Comparison of ENCODE assay signal across 15 cellular contexts in genomic region chr16:52552643-52553042, GRCh38. TPM values are rescaled to one million over a fixed set of nuclear protein-coding genes. Genes with fewer than 3 reads are reported as not detected.
DNase-seq lines count a peak whose midpoint lies in the region; ATAC-seq, FAIRE-seq and TF ChIP-seq lines count a peak whose summit lies in the region.
"Had no signal": no experiment of that assay in that cellular context is flagged by ENCODE, and none has a peak within 500 bp of the region (broad histone marks: within the 10 kb centered on the region; RNA-seq: fewer than 3 reads in every experiment).

No MANE protein-coding gene starts in this region.

- no peak for TF ChIP-seq EP300 in A549 (IDR thresholded peaks at IDR 0.05)
- no peak for TF ChIP-seq EP300 in transverse colon (IDR thresholded peaks at IDR 0.05; ENCODE audit: low read depth)

- no peak overlapping the region for H3K9ac ChIP-seq in keratinocyte (ENCODE audit: control insufficient read depth, extremely low read depth, insufficient read depth, low read length)

- dilution Hi-C loops in keratinocyte (cut with MboI; ENCODE audit: extremely low pct_ligation_motif_present, low sequenced_read_pairs): no loop called here

- H3K79me2 ChIP-seq in keratinocyte (ENCODE audit: control insufficient read depth, insufficient read depth, low read length): no peaks in the 10 kb centered on the region

- H2AFZ ChIP-seq in keratinocyte (ENCODE audit: control insufficient read depth, low read length): no peak overlapping the region

- H3K27me3 ChIP-seq in keratinocyte (ENCODE audit: control insufficient read depth, extremely low read depth, insufficient read depth, low read length) (peaks cover 10% of the 10 kb centered on the region), transverse colon (peaks cover 3% of the 10 kb centered on the region)

- H3K4me1 ChIP-seq in A549 (peaks cover 22% of the 10 kb centered on the region), keratinocyte (ENCODE audit: control insufficient read depth, extremely low read depth, insufficient read depth, low read length) (peaks cover 7% of the 10 kb centered on the region), transverse colon (peaks cover 0 to 49% (median 17%) of the 10 kb centered on the region in 4 donors)

- no peak overlapping the region for H3K27ac ChIP-seq in A549
- no peak overlapping the region for H3K27ac ChIP-seq in keratinocyte (ENCODE audit: control insufficient read depth, insufficient read depth, low read length)
- peak overlapping the region in 1 of 4 donors; percentile 35 for H3K27ac ChIP-seq in transverse colon
- H3K27ac ChIP-seq: suprapubic skin had no signal

- intact Hi-C loops in transverse colon (cut with DNase I; ENCODE audit: low total_unique reads): no loop called here

- H3K4me3 ChIP-seq in A549: no peak overlapping the region
- H3K4me3 ChIP-seq in keratinocyte (ENCODE audit: control insufficient read depth in 2 of 3, extremely low read depth in 1 of 3, insufficient read depth in 2 of 3, low read depth in 1 of 3, low read length in 3 of 3): no peak overlapping the region
- H3K4me3 ChIP-seq in transverse colon: no peak overlapping the region
- H3K4me3 ChIP-seq: suprapubic skin had no signal

- DNase-seq in A549 (ENCODE audit: low read depth in 1 of 2, low spot score in 1 of 2) (peak in 1 of 2 experiments; percentile 27), NCI-H1092 treated with DMSO at 0.1 percent for 48 hours (lab: John Stamatoyannopoulos, UW) (peak; percentile 96), NCI-H526 treated with DMSO at 0.1 percent for 48 hours (lab: John Stamatoyannopoulos, UW) (peak; percentile 31), keratinocyte (ENCODE audit: low read depth, low spot score) (peak; percentile 32), transverse colon (no peak), GM13976 (ENCODE audit: low spot score) (no peak), ureter (ENCODE audit: low spot score) (no peak)
- DNase-seq: amygdala; cortex of kidney; IMR-90; posterior cingulate gyrus; stimulated activated CD4-positive, alpha-beta T cell treated with anti-CD3 and anti-CD28 coated beads, Interleukin-15, amount 100 ng/mL, for 24 hours had no signal

- no peak for TF ChIP-seq RAD21 in A549 (conservative IDR thresholded peaks at IDR 0.05 in 1 of 2, IDR thresholded peaks at IDR 0.05 in 1 of 2)

- in situ Hi-C loops in transverse colon (cut with MboI; ENCODE audit: low pct_ligation_motif_present in 1 of 4, low pct_unique_long_range_greater_than_20kb in 1 of 4, low sequenced_read_pairs in 3 of 4): no loop called here
- in situ Hi-C loops in GM13976 (cut with MboI; ENCODE audit: low sequenced_read_pairs, unreplicated experiment): no loop called here

- POLR2A ChIA-PET in A549 (lab: Yijun Ruan, JAX): no interaction called here

- ATAC-seq in A549: no peak
- no peak for ATAC-seq in GM18505 (IDR thresholded peaks at IDR 0.05; ENCODE audit: unreplicated experiment)
- ATAC-seq: Panc1 had no signal

- WGBS in A549 (ENCODE audit: missing lambda C conversion rate): 3% methylated on average over 5 of the region's 5 CpGs
- 50 to 55% methylated on average over 5 of the region's 5 CpGs for WGBS in transverse colon (ENCODE audit: low coverage in 1 of 2), 2 donors

- FAIRE-seq in A549 (lab: Jason Lieb, UNC) (no peak), keratinocyte (lab: Jason Lieb, UNC) (peak; percentile 74)

- H4K20me1 ChIP-seq in keratinocyte (ENCODE audit: control insufficient read depth, extremely low read depth, insufficient read depth, low read length): no peaks in the 10 kb centered on the region

- H3K9me1 ChIP-seq in keratinocyte (ENCODE audit: control insufficient read depth, extremely low read depth, insufficient read depth, low read length): no peaks in the 10 kb centered on the region

- no peak for TF ChIP-seq CTCF in A549 (IDR thresholded peaks at IDR 0.05)
- TF ChIP-seq CTCF in keratinocyte (optimal IDR thresholded peaks at IDR 0.05 in 1 of 3, IDR thresholded peaks at IDR 0.05 in 1 of 3, conservative IDR thresholded peaks at IDR 0.05 in 1 of 3; ENCODE audit: extremely low read depth in 1 of 3, insufficient read depth in 2 of 3, low read length in 3 of 3): no peak
- TF ChIP-seq CTCF in transverse colon (IDR thresholded peaks at IDR 0.05): no peak
- no peak for TF ChIP-seq CTCF in GM13976 (IDR thresholded peaks at IDR 0.05; ENCODE audit: borderline replicate concordance, control extremely low read depth, extremely low read depth, insufficient read depth, missing control alignments)

- peak overlapping the region; percentile 35; the same call in 2 of the 3 replicates for H3K4me2 ChIP-seq in A549
- peak overlapping the region; percentile 14 for H3K4me2 ChIP-seq in keratinocyte (ENCODE audit: control insufficient read depth, extremely low read depth, insufficient read depth, low read depth, low read length)

- 0 out of 3 replicates have a peak, but pooled peaks cover 6% of the 10 kb centered on the region for H3K9me3 ChIP-seq in A549
- no peaks in the 10 kb centered on the region for H3K9me3 ChIP-seq in keratinocyte (ENCODE audit: control insufficient read depth, low read depth, low read length)
- no peaks in the 10 kb centered on the region for H3K9me3 ChIP-seq in transverse colon
- H3K9me3 ChIP-seq: suprapubic skin had no signal

- CTCF ChIA-PET in A549 (lab: Yijun Ruan, JAX): no interaction called here

- H3K36me3 ChIP-seq in keratinocyte (ENCODE audit: control insufficient read depth in 2 of 2, extremely low read depth in 1 of 2, insufficient read depth in 2 of 2, low read length in 2 of 2) (no peaks in the 10 kb centered on the region), transverse colon (no peaks in the 10 kb centered on the region)
- H3K36me3 ChIP-seq: suprapubic skin had no signal

- TF ChIP-seq POLR2A in A549 (IDR thresholded peaks at IDR 0.05; ENCODE audit: low read length) (no peak), GM18505 (IDR thresholded peaks at IDR 0.05; ENCODE audit: borderline replicate concordance, extremely low read depth, insufficient read depth, insufficient read length) (no peak), transverse colon (IDR thresholded peaks at IDR 0.05) (no peak)

TF ChIP-seq in A549, 52 proteins besides CTCF, POLR2A, EP300 and RAD21:
- TF ChIP-seq MAFK (IDR thresholded peaks at IDR 0.05; ENCODE audit: partially characterized antibody) (no peak), ZSCAN20 (CRISPR knock-in tag; IDR thresholded peaks at IDR 0.05) (no peak), FOSL2 (IDR thresholded peaks at IDR 0.05) (no peak), FOSL2 (CRISPR knock-in tag; IDR thresholded peaks at IDR 0.05) (peak; percentile 4; the same call in 1 of the 2 replicates), NR3C1 (IDR thresholded peaks at IDR 0.05) (no peak), HOXB5 (CRISPR knock-in tag; IDR thresholded peaks at IDR 0.05) (no peak)

RNA-seq across cellular contexts. Expression of gene TOX3, which starts 5.7 kb away (rescaled TPM):
- polyA plus RNA-seq in A549 (2011; rRNA removed) (2.2 and 4.1 TPM in 2 replicates), A549 (2017; fragmentation: RNase III; extraction: RNeasy Plus Mini Kit Qiagen cat#74134 plus additional on column Dnase treatment) (0.05 to 0.10 TPM in 2 of 3 replicates, not detected in the other), keratinocyte (0.01 TPM in 1 of 3 replicates, not detected in the others)
- 0.62 and 0.73 TPM in 2 replicates for polyA plus RNA-seq in A549 (2012; cell fraction: cytosol; rRNA removed)
- polyA plus RNA-seq in A549 (2012; cell fraction: nucleus; rRNA removed): 0.24 and 1.4 TPM in 2 replicates
- 5.5 and 6.6 TPM in 2 replicates for polyA minus RNA-seq in A549 (2011; rRNA and poly(A)+ RNA removed)
- 0.07 TPM for polyA plus RNA-seq in keratinocyte (2011; ENCODE audit: low read depth)
- polyA plus RNA-seq in keratinocyte (2011; cell fraction: cytosol; rRNA removed): 0.06 TPM in 1 of 2 replicates, not detected in the other
- 0.03 TPM in 1 of 2 replicates, not detected in the other for polyA plus RNA-seq in keratinocyte (2011; cell fraction: nucleus; rRNA removed)
- not detected in 2 replicates for polyA plus RNA-seq in keratinocyte (2012; ENCODE audit: low replicate concordance)
- polyA minus RNA-seq in keratinocyte: not detected in 3 replicates
- polyA minus RNA-seq in keratinocyte (2011; cell fraction: cytosol; rRNA and poly(A)+ RNA removed): not detected
- polyA minus RNA-seq in keratinocyte (2011; cell fraction: nucleus; rRNA and poly(A)+ RNA removed): not detected in 2 replicates
- total RNA-seq in transverse colon (10 to 100 TPM; 10.9 to 32.6 (median 28.0) TPM), ureter (32.5 TPM)
- total RNA-seq: IMR-90 had no signal
- polyA plus RNA-seq: IMR-90 had no signal

Comparison
In these comparisons a context has a peak if more than half of its experiments do, and no peak if none do; other contexts are left out.
1. DNase-seq: peak in NCI-H1092 treated with DMSO at 0.1 percent for 48 hours (single experiment), NCI-H526 treated with DMSO at 0.1 percent for 48 hours (single experiment) and keratinocyte (single experiment); none in transverse colon (single experiment), GM13976 (single experiment) and ureter (single experiment).